In the genomic region with DNA sequence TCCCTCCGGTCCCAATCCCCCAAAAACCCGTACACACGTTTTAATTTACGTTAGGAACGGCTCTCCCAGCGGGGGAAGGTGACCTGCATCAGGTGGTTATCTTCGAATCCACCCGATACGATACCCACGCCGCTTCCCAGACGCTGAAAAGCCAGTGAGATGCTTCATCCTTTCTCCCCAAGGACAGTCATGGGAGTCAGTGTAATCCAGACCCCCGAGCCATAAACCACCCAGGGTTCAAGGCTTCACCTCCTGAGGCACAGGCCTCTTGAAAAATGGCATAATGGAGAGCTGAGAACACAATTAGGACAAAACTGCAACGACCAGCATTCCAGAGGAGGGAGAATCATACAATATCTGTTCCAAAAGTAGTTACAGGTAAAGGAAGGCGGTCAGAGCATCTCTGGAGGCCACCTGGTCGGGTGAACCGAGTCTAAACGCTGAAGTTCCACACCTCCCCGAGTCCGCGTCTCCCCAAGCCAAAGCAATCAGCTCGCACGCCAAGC, we compare ENCODE assay signal across 8 cellular contexts. TPM values are rescaled to one million over a fixed set of nuclear protein-coding genes. Genes with fewer than 3 reads are reported as not detected.
DNase-seq lines count a peak whose midpoint lies in the region; ATAC-seq and TF ChIP-seq lines count a peak whose summit lies in the region.

No MANE protein-coding gene starts in this region.

- peak overlapping the region; percentile 82 for H4K5ac ChIP-seq in mesendoderm (ENCODE audit: low read length)

- no peak for TF ChIP-seq CTCF in cardiac fibroblast (IDR thresholded peaks at IDR 0.05; ENCODE audit: low read depth, low read length)

- H3K4me3 ChIP-seq in cardiac fibroblast (replicated peaks in 1 of 2; ENCODE audit: low read depth in 2 of 2, low read length in 2 of 2): peak overlapping the region; percentile 31 to 46
- peak overlapping the region; percentile 64 for H3K4me3 ChIP-seq in mesendoderm (ENCODE audit: low read length)
- peak overlapping the region; percentile 65 to 97 for H3K4me3 ChIP-seq in aorta (ENCODE audit: low read length in 2 of 2)

- peak overlapping the region; percentile 47 for H2AK5ac ChIP-seq in mesendoderm (ENCODE audit: low read length)

- H3K27me3 ChIP-seq in mesendoderm (ENCODE audit: insufficient read depth, low read length, poor library complexity): no peaks in the 10 kb centered on the region
- no peaks in the 10 kb centered on the region for H3K27me3 ChIP-seq in aorta (ENCODE audit: control insufficient read depth in 1 of 2, insufficient read depth in 2 of 2, low read length in 1 of 2)

- peak overlapping the region; percentile 99 for H3K4ac ChIP-seq in mesendoderm (ENCODE audit: low read depth, low read length)

- peak overlapping the region; percentile 87 for H4K8ac ChIP-seq in mesendoderm (ENCODE audit: low read depth, low read length)

- intact Hi-C loops in aorta (cut with DNase I): no loop called here

- H3K23ac ChIP-seq in mesendoderm (ENCODE audit: low read length): peak overlapping the region; percentile 25

- H3K27ac ChIP-seq in mesendoderm (ENCODE audit: low read depth, low read length): peak overlapping the region; percentile 99
- H3K27ac ChIP-seq in aorta (ENCODE audit: low read depth in 1 of 2, low read length in 2 of 2): no peak overlapping the region

- H3K56ac ChIP-seq in mesendoderm (ENCODE audit: low read length): peak overlapping the region; percentile 96

- no peaks in the 10 kb centered on the region for H3K79me1 ChIP-seq in mesendoderm (ENCODE audit: low read length)

- peak overlapping the region; percentile 83 for H3K9ac ChIP-seq in mesendoderm (ENCODE audit: low read length)

- no peaks in the 10 kb centered on the region for H3K9me3 ChIP-seq in aorta (ENCODE audit: control insufficient read depth, low read length)

- H3K18ac ChIP-seq in mesendoderm (ENCODE audit: low read length): peak overlapping the region; percentile 99

- ATAC-seq in aorta (ENCODE audit: low FRiP score): no peak

- H2BK5ac ChIP-seq in mesendoderm (ENCODE audit: low read length): peak overlapping the region; percentile 33

- no peak overlapping the region for H2BK15ac ChIP-seq in mesendoderm (replicated peaks; ENCODE audit: low read depth)

- no CpG with 5 or more reads among the region's 23 CpGs for WGBS in mesendoderm (ENCODE audit: extremely low coverage, insufficient coverage, low lambda C conversion rate)
- WGBS in aorta, 2 donors: 29 to 35% methylated on average over 23 of the region's 23 CpGs

- peak overlapping the region; percentile 93 for H2BK120ac ChIP-seq in mesendoderm (ENCODE audit: low read depth, low read length)

- peak overlapping the region; percentile 31 for H3K4me2 ChIP-seq in mesendoderm (ENCODE audit: low read length)

- H3K4me1 ChIP-seq in mesendoderm (ENCODE audit: control insufficient read depth, low read depth, low read length) (peaks cover 6% of the 10 kb centered on the region), aorta (ENCODE audit: control insufficient read depth in 1 of 2, insufficient read depth in 2 of 2, low read length in 2 of 2) (no peaks in the 10 kb centered on the region)

- peaks cover 52% of the 10 kb centered on the region for H3K79me2 ChIP-seq in mesendoderm (ENCODE audit: control insufficient read depth, insufficient read depth, low read length)

- H3K36me3 ChIP-seq in mesendoderm (ENCODE audit: control insufficient read depth, insufficient read depth, low read length): no peaks in the 10 kb centered on the region
- no peaks in the 10 kb centered on the region for H3K36me3 ChIP-seq in aorta (ENCODE audit: control insufficient read depth in 1 of 2, insufficient read depth in 2 of 2, low read length in 1 of 2)

- DNase-seq in D341Med (ENCODE audit: low spot score) (peak; percentile 33), HuH-7.5 (ENCODE audit: low spot score) (peak; percentile 28), cardiac fibroblast (ENCODE audit: low read depth in 2 of 2) (no peak), mesendoderm (no peak), aorta (no peak), CD1c-positive myeloid dendritic cell (ENCODE audit: extremely low spot score) (no peak), NCI-H2029 (lab: John Stamatoyannopoulos, UW) (no peak)
- no peak for DNase-seq in stimulated activated CD4-positive, alpha-beta T cell treated with anti-CD3 and anti-CD28 coated beads, Interleukin-1b, Interleukin-23, amount 100 ng/mL, for 48 hours

RNA-seq across cellular contexts. Expression of a gene that starts 0.8 kb away (rescaled TPM):
- 25.3 TPM for polyA plus RNA-seq in mesendoderm (2013, experiment 1 of 2)
- polyA plus RNA-seq in mesendoderm (2013, experiment 2 of 2): 24.4 TPM
- 1 to 10 TPM; 1.0 to 2.2 TPM for total RNA-seq in aorta
- under 1 TPM; 0.13 to 0.25 TPM for polyA plus RNA-seq in aorta

Comparison
In these comparisons a context has a peak if more than half of its experiments do, and no peak if none do; other contexts are left out.
1. DNase-seq: peak in D341Med (single experiment) and HuH-7.5 (single experiment); none in cardiac fibroblast (0 of 2), mesendoderm (single experiment), aorta (0 of 2), CD1c-positive myeloid dendritic cell (single experiment), NCI-H2029 (single experiment) and stimulated activated CD4-positive, alpha-beta T cell treated with anti-CD3 and anti-CD28 coated beads, Interleukin-1b, Interleukin-23, amount 100 ng/mL, for 48 hours (single experiment).
2. Peak in every context shown above with its lines, with median percentiles within 50 percentile points of each other: H3K4me3 ChIP-seq.